ENCODE assay signal across 1 cellular context in the genomic region with DNA sequence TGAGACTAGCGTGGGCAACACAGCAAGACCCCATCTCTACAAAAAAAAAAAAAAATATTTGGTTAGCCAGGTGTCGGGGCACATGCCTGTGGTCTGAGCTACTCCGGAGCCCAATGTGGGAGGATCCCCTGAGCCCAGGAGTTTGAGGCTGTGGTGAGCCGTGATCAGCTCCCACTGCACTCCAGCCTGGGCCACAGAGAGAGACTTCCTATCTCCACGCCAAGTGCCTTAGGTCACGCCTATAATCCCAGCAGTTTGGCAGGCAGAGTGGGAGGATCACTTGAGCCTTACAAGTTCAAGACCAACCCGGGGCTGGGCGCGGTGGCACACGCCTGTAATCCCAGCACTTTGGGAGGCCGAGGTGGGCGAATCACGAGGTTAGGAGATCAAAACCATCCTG.
TF ChIP-seq lines count a peak whose summit lies in the region.

No MANE protein-coding gene starts in this region.

TF ChIP-seq in H1, 55 proteins besides CTCF, POLR2A, EP300 and RAD21:
- no peak for TF ChIP-seq HDAC2 (IDR thresholded peaks at IDR 0.05; ENCODE audit: borderline replicate concordance in 1 of 2, low read depth in 2 of 2, low read length in 2 of 2)
- no peak for TF ChIP-seq GTF2F1 (IDR thresholded peaks at IDR 0.05; ENCODE audit: borderline replicate concordance, low read depth, low read length)
- no peak for TF ChIP-seq SIX5 (IDR thresholded peaks at IDR 0.05; ENCODE audit: low read depth, low read length)
TF ChIP-seq in H1: peak in this region for 0.
